ENCODE assay signal across 22 cellular contexts in the genomic region with DNA sequence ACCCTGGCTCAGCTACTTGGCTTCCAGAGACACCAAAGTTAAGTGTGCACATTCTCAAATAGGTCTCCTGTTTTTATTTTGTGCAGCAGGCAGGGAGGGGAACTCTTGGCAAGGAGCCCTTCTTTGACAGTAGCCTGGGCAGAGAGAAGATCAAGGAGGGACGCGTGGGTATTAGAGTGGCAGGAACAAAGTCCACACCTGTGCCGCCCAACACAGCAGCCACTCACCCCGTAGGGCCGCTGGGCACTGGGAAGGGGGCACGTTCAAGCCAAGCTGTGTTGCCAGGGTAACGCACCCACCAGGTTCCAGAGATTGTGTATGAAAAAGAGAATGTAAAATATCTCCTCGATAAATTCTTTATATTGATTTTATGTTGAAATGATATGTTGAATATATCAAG.
DNase-seq lines count a peak whose midpoint lies in the region; ATAC-seq and TF ChIP-seq lines count a peak whose summit lies in the region.
"Had no signal": no experiment of that assay in that cellular context is flagged by ENCODE, and none has a peak within 500 bp of the region (broad histone marks: within the 10 kb centered on the region; RNA-seq: fewer than 3 reads in every experiment).

No MANE protein-coding gene starts in this region.

- no peak overlapping the region for H4K8ac ChIP-seq in mesenchymal stem cell (ENCODE audit: low read length)

- no peaks in the 10 kb centered on the region for H3K9me3 ChIP-seq in SK-N-SH
- H3K9me3 ChIP-seq in mesenchymal stem cell (ENCODE audit: control insufficient read depth, low read length): no peaks in the 10 kb centered on the region
- H3K9me3 ChIP-seq in thyroid gland: no peaks in the 10 kb centered on the region
- no peaks in the 10 kb centered on the region for H3K9me3 ChIP-seq in suprapubic skin
- H3K9me3 ChIP-seq: BLaER1, psoas muscle had no signal

- H3K36me3 ChIP-seq in SK-N-SH (replicated peaks in 1 of 2; ENCODE audit: control insufficient read depth in 1 of 2, insufficient read depth in 2 of 2, low read length in 1 of 2): no peaks in the 10 kb centered on the region
- no peaks in the 10 kb centered on the region for H3K36me3 ChIP-seq in mesenchymal stem cell (ENCODE audit: control insufficient read depth in 1 of 2, insufficient read depth in 2 of 2, low read depth in 1 of 2, low read length in 2 of 2)
- no peaks in the 10 kb centered on the region for H3K36me3 ChIP-seq in thyroid gland
- H3K36me3 ChIP-seq in suprapubic skin: no peaks in the 10 kb centered on the region
- H3K36me3 ChIP-seq: BLaER1 had no signal

- H2AK5ac ChIP-seq in mesenchymal stem cell (ENCODE audit: low read length, severe bottlenecking): no peak overlapping the region

- in situ Hi-C loops in SK-MEL-5 (cut with HindIII; ENCODE audit: low pct_unique_long_range_greater_than_20kb, low sequenced_read_pairs): no loop called here

- DNase-seq in SK-N-SH (peak; percentile 20), SK-MEL-5 (ENCODE audit: low read depth, low spot score) (peak; percentile 15), mesenchymal stem cell (no peak), thyroid gland (peak; percentile 10 to 23), suprapubic skin (ENCODE audit: low spot score in 2 of 2) (no peak), NCI-H510A treated with DMSO at 0.1 percent for 48 hours (lab: John Stamatoyannopoulos, UW) (no peak), Kasumi-1 (lab: John Stamatoyannopoulos, UW) (no peak)
- DNase-seq: activated CD8-positive, alpha-beta T cell treated with anti-CD3 and anti-CD28 coated beads for 36 hours; effector memory CD4-positive, alpha-beta T cell; HFFc6; naive B cell; NCI-H146; NCI-H2171; NCI-H510A; psoas muscle; SIG-M5; stimulated activated naive CD8-positive, alpha-beta T cell treated with anti-CD3 and anti-CD28 coated beads, Interleukin-15, amount 100 ng/mL, for 72 hours; trophoblast cell had no signal

- H3K27ac ChIP-seq in SK-N-SH (ENCODE audit: low read depth in 2 of 2, low read length in 1 of 2) (peak overlapping the region in 1 of 2 experiments; percentile 50; a peak in 1 of 4 replicates), mesenchymal stem cell (ENCODE audit: low read length, poor library complexity, severe bottlenecking) (no peak overlapping the region), thyroid gland (no peak overlapping the region), suprapubic skin (no peak overlapping the region)
- H3K27ac ChIP-seq: BLaER1, psoas muscle had no signal

- TF ChIP-seq POLR2A in thyroid gland (IDR thresholded peaks at IDR 0.05): no peak
- no peak for TF ChIP-seq POLR2A in suprapubic skin (IDR thresholded peaks at IDR 0.05)

- H2BK15ac ChIP-seq in mesenchymal stem cell (ENCODE audit: low read depth, poor library complexity, severe bottlenecking): peak overlapping the region; percentile 6

- no peaks in the 10 kb centered on the region for H3K79me2 ChIP-seq in SK-N-SH (ENCODE audit: insufficient read depth)

- no peaks in the 10 kb centered on the region for H3K79me1 ChIP-seq in mesenchymal stem cell (replicated peaks; ENCODE audit: low read length, poor library complexity, severe bottlenecking)

- intact Hi-C loops in thyroid gland (cut with DNase I): no loop called here

- TF ChIP-seq RAD21 in SK-N-SH (IDR thresholded peaks at IDR 0.05; ENCODE audit: low read length): no peak

- POLR2A ChIA-PET in SK-N-SH (lab: Yijun Ruan, JAX): no interaction called here

- TF ChIP-seq CTCF in SK-N-SH (IDR thresholded peaks at IDR 0.05) (no peak), thyroid gland (IDR thresholded peaks at IDR 0.05) (no peak), suprapubic skin (IDR thresholded peaks at IDR 0.05) (no peak)

- H4K20me1 ChIP-seq in SK-N-SH (ENCODE audit: insufficient read depth): no peaks in the 10 kb centered on the region
- H4K20me1 ChIP-seq: BLaER1 had no signal

- H3K9me2 ChIP-seq in SK-N-SH: no peaks in the 10 kb centered on the region

- no peak overlapping the region for H3K14ac ChIP-seq in mesenchymal stem cell (ENCODE audit: low read length in 2 of 2)

- H3K4me1 ChIP-seq in SK-N-SH (ENCODE audit: control insufficient read depth in 1 of 2, insufficient read depth in 2 of 2, low read depth in 1 of 2, low read length in 1 of 2) (peaks cover 15 to 28% of the 10 kb centered on the region in 2 experiments; a peak in 3 of 4 replicates), mesenchymal stem cell (ENCODE audit: control insufficient read depth, insufficient read depth, low read depth, low read length) (peaks cover 13% of the 10 kb centered on the region), thyroid gland (no peaks in the 10 kb centered on the region), suprapubic skin (peaks cover 9% of the 10 kb centered on the region)
- H3K4me1 ChIP-seq: psoas muscle had no signal

- H3K4ac ChIP-seq in mesenchymal stem cell (ENCODE audit: low read depth in 1 of 2, low read length in 2 of 2): peak overlapping the region in 1 of 2 experiments; percentile 77

- H3K9ac ChIP-seq in SK-N-SH: no peak overlapping the region
- H3K9ac ChIP-seq in mesenchymal stem cell (ENCODE audit: low read length): peak overlapping the region; percentile 75
- H3K9ac ChIP-seq: BLaER1 had no signal

- peak overlapping the region; percentile 29 to 94 for H2BK12ac ChIP-seq in mesenchymal stem cell (ENCODE audit: low read length in 2 of 2)

- H2BK120ac ChIP-seq in mesenchymal stem cell (ENCODE audit: low read depth, low read length): peak overlapping the region; percentile 6

- H3K27me3 ChIP-seq in SK-N-SH (ENCODE audit: insufficient read depth) (no peaks in the 10 kb centered on the region), mesenchymal stem cell (ENCODE audit: control insufficient read depth in 1 of 2, insufficient read depth in 1 of 2, low read length in 2 of 2) (peaks cover 0 to 3% of the 10 kb centered on the region in 2 experiments), thyroid gland (no peaks in the 10 kb centered on the region), suprapubic skin (no peaks in the 10 kb centered on the region)
- H3K27me3 ChIP-seq: BLaER1 had no signal

- H3K4me3 ChIP-seq in SK-N-SH (ENCODE audit: low read depth in 2 of 2, low read length in 1 of 2) (no peak overlapping the region), mesenchymal stem cell (ENCODE audit: insufficient read depth in 1 of 2, low read depth in 1 of 2, low read length in 2 of 2) (no peak overlapping the region), thyroid gland (replicated peaks in 1 of 3) (no peak overlapping the region), suprapubic skin (no peak overlapping the region)
- H3K4me3 ChIP-seq: BLaER1, GM23338, psoas muscle had no signal

- H2BK5ac ChIP-seq in mesenchymal stem cell (ENCODE audit: low read depth, low read length, poor library complexity, severe bottlenecking): no peak overlapping the region

- H3F3A ChIP-seq in SK-N-SH (replicated peaks; ENCODE audit: insufficient read depth): no peaks in the 10 kb centered on the region

- no peak overlapping the region for H3K23ac ChIP-seq in mesenchymal stem cell (ENCODE audit: low read length in 2 of 2)

- CTCF ChIA-PET in SK-N-SH (lab: Yijun Ruan, JAX): interaction anchor here (1.6 kb wide), 1 partner anchor 31 kb away, joined by 4 read pairs; no protein-coding TSS in a partner anchor

- peak overlapping the region; percentile 54 to 59 for H3K18ac ChIP-seq in mesenchymal stem cell (ENCODE audit: low read depth in 1 of 2, low read length in 2 of 2)

- no peak overlapping the region for H4K91ac ChIP-seq in mesenchymal stem cell (ENCODE audit: low read length)

- TF ChIP-seq EP300 in SK-N-SH (IDR thresholded peaks at IDR 0.05; ENCODE audit: borderline replicate concordance in 1 of 2, low read depth in 1 of 2, low read length in 1 of 2): no peak
- TF ChIP-seq EP300 in suprapubic skin (IDR thresholded peaks at IDR 0.05): no peak

- H3K4me2 ChIP-seq in SK-N-SH (no peak overlapping the region), mesenchymal stem cell (ENCODE audit: low read length, poor library complexity, severe bottlenecking) (no peak overlapping the region)
- H3K4me2 ChIP-seq: BLaER1, GM23338 had no signal

- WGBS in SK-N-SH (ENCODE audit: low lambda C conversion rate): 78% methylated on average over 8 of the region's 8 CpGs
- 95% methylated on average over 7 of the region's 8 CpGs for WGBS in mesenchymal stem cell
- 48 to 54% methylated on average over 8 of the region's 8 CpGs for WGBS in thyroid gland, 2 donors
- 76% methylated on average over 8 of the region's 8 CpGs for WGBS in suprapubic skin

- ATAC-seq in SK-N-SH treated with all-trans-retinoic acid at 6 μM for 48 hours: no peak
- ATAC-seq: activated CD8-positive, alpha-beta T cell treated with anti-CD3 and anti-CD28 coated beads for 36 hours; activated T-helper 17 cell treated with anti-CD3 and anti-CD28 coated beads, Interleukin-2, amount 50 U/mL, for 72 hours; stimulated activated naive CD8-positive, alpha-beta T cell treated with anti-CD3 and anti-CD28 coated beads, Interleukin-15, amount 100 ng/mL, for 72 hours had no signal

- no peak overlapping the region for H2AFZ ChIP-seq in SK-N-SH (ENCODE audit: low read depth)
- no peak overlapping the region for H2AFZ ChIP-seq in mesenchymal stem cell (ENCODE audit: low read depth, low read length)
- H2AFZ ChIP-seq: GM23338 had no signal

TF ChIP-seq in SK-N-SH, 30 proteins besides CTCF, POLR2A, EP300 and RAD21 (continues in another document):
- TF ChIP-seq TCF12 (IDR thresholded peaks at IDR 0.05) (no peak), FOSL2 (IDR thresholded peaks at IDR 0.05; ENCODE audit: borderline replicate concordance, low read depth) (no peak)
- TF ChIP-seq, protein P1, sequence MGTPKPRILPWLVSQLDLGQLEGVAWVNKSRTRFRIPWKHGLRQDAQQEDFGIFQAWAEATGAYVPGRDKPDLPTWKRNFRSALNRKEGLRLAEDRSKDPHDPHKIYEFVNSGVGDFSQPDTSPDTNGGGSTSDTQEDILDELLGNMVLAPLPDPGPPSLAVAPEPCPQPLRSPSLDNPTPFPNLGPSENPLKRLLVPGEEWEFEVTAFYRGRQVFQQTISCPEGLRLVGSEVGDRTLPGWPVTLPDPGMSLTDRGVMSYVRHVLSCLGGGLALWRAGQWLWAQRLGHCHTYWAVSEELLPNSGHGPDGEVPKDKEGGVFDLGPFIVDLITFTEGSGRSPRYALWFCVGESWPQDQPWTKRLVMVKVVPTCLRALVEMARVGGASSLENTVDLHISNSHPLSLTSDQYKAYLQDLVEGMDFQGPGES (IDR thresholded peaks at IDR 0.05; ENCODE audit: low read depth, low read length): no peak

Comparison
In these comparisons a context has a peak if more than half of its experiments do, and no peak if none do; other contexts are left out.
1. DNase-seq: peak in SK-N-SH (single experiment), SK-MEL-5 (single experiment) and thyroid gland (2 of 2); none in mesenchymal stem cell (single experiment), suprapubic skin (0 of 2), NCI-H510A treated with DMSO at 0.1 percent for 48 hours (single experiment) and Kasumi-1 (0 of 2).